Comparison of ENCODE assay signal across 10 cellular contexts in genomic region chr12:113955109-113955970, GRCh38. TPM values are rescaled to one million over a fixed set of nuclear protein-coding genes. Genes with fewer than 3 reads are reported as not detected.
DNase-seq lines count a peak whose midpoint lies in the region; ATAC-seq and TF ChIP-seq lines count a peak whose summit lies in the region.
"Had no signal": no experiment of that assay in that cellular context is flagged by ENCODE, and none has a peak within 500 bp of the region (broad histone marks: within the 10 kb centered on the region; RNA-seq: fewer than 3 reads in every experiment).

No MANE protein-coding gene starts in this region.

- peak overlapping the region in 1 of 7 donors; percentile 50 for H3K27ac Mint-ChIP-seq in CD14-positive monocyte
- H3K27ac Mint-ChIP-seq: naive thymus-derived CD4-positive, alpha-beta T cell had no signal

- H3K27me3 ChIP-seq in GM06990 (replicated peaks; ENCODE audit: control insufficient read depth, insufficient read depth, low read length) (no peaks in the 10 kb centered on the region), lower lobe of right lung (ENCODE audit: low read depth) (no peaks in the 10 kb centered on the region)
- H3K27me3 ChIP-seq: adrenal gland had no signal

- ATAC-seq in lower lobe of right lung (no peak), GM21447 (IDR thresholded peaks at IDR 0.05; ENCODE audit: unreplicated experiment) (no peak), HG02678 (IDR thresholded peaks at IDR 0.05; ENCODE audit: unreplicated experiment) (no peak)
- ATAC-seq: naive thymus-derived CD4-positive, alpha-beta T cell had no signal

- peaks cover 0 to 3% (median 3%) of the 10 kb centered on the region in 3 donors for H3K27me3 Mint-ChIP-seq in CD14-positive monocyte (ENCODE audit: low read depth in 3 of 3)
- H3K27me3 Mint-ChIP-seq: naive thymus-derived CD4-positive, alpha-beta T cell had no signal

- H3K4me1 Mint-ChIP-seq in CD14-positive monocyte, result peaks cover 1% of the 10 kb centered on the region

- no peak overlapping the region for H3K27ac ChIP-seq in lower lobe of right lung
- H3K27ac ChIP-seq: adrenal gland had no signal

- no peaks in the 10 kb centered on the region for H3K9me3 Mint-ChIP-seq in CD14-positive monocyte
- H3K9me3 Mint-ChIP-seq: naive thymus-derived CD4-positive, alpha-beta T cell had no signal

- H3K4me3 ChIP-seq in GM06990 (replicated peaks; ENCODE audit: low read depth, low read length) (no peak overlapping the region), lower lobe of right lung (no peak overlapping the region)
- H3K4me3 ChIP-seq: adrenal gland had no signal

- H3K4me3 Mint-ChIP-seq in CD14-positive monocyte, result no peak overlapping the region
- H3K4me3 Mint-ChIP-seq: naive thymus-derived CD4-positive, alpha-beta T cell had no signal

- no peaks in the 10 kb centered on the region for H3K4me1 ChIP-seq in lower lobe of right lung
- H3K4me1 ChIP-seq: adrenal gland had no signal

- H3K36me3 ChIP-seq in GM06990 (ENCODE audit: control insufficient read depth, insufficient read depth, low read length) (peaks cover 39% of the 10 kb centered on the region), lower lobe of right lung (peaks cover 99% of the 10 kb centered on the region)

- intact Hi-C loops in lower lobe of right lung (cut with DNase I), result no loop called here
- intact Hi-C loops in CD14-positive monocyte (cut with micrococcal nuclease), result no loop called here

- H3K9me3 ChIP-seq in lower lobe of right lung, result no peaks in the 10 kb centered on the region
- H3K9me3 ChIP-seq: adrenal gland had no signal

- TF ChIP-seq CTCF in GM06990 (IDR thresholded peaks at IDR 0.05; ENCODE audit: insufficient read depth, low read length, poor library complexity, severe bottlenecking) (peak; percentile 62), lower lobe of right lung (IDR thresholded peaks at IDR 0.05) (peak; percentile 15), CD14-positive monocyte (IDR thresholded peaks at IDR 0.05) (no peak)

- peaks cover 91% of the 10 kb centered on the region in 2 donors for H3K36me3 Mint-ChIP-seq in CD14-positive monocyte

- DNase-seq in GM06990 (ENCODE audit: extremely low read depth, insufficient read length) (no peak), Kasumi-1 (lab: John Stamatoyannopoulos, UW) (peak; percentile 7 to 29), astrocyte of the hippocampus (ENCODE audit: low read depth, low spot score) (peak; percentile 24), lower lobe of right lung (no peak), T-helper 1 cell (no peak), CD14-positive monocyte (ENCODE audit: low spot score) (no peak)
- DNase-seq: adrenal gland; naive thymus-derived CD4-positive, alpha-beta T cell had no signal

RNA-seq across cellular contexts. Expression of gene RBM19, which starts 10.8 kb away (rescaled TPM):
- 33.6 TPM for total RNA-seq in lower lobe of right lung
- polyA plus RNA-seq in CD14-positive monocyte, result 1 to 10 TPM; 2.1 to 2.2 TPM

Comparison
In these comparisons a context has a peak if more than half of its experiments do, and no peak if none do; other contexts are left out.
1. DNase-seq: peak in Kasumi-1 (2 of 2) and astrocyte of the hippocampus (single experiment); none in GM06990 (single experiment), lower lobe of right lung (single experiment), T-helper 1 cell (0 of 5) and CD14-positive monocyte (single experiment).